In the genomic region with DNA sequence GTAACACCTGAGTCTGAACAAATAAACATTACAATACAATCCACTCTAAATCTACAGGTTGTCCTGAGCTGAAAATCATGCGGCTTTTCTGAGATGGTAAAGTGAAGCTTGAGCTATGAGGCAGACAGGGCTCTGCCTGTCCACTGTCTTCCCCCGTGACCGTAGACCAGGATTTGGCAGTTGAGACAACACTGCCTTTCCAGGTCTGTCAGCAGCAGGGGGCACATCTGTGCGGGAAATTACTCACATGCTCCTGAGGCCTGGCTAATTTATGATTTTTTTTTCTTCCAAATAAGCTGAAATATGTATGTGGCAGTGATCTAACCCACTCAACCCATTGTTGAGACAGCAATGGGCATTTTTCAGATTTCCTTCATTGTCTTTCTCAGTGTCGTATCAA, we compare ENCODE assay signal across 12 cellular contexts.
DNase-seq lines count a peak whose midpoint lies in the region; ATAC-seq, FAIRE-seq and TF ChIP-seq lines count a peak whose summit lies in the region.
"Had no signal": no experiment of that assay in that cellular context is flagged by ENCODE, and none has a peak within 500 bp of the region (broad histone marks: within the 10 kb centered on the region; RNA-seq: fewer than 3 reads in every experiment).

No MANE protein-coding gene starts in this region.

- TF ChIP-seq POLR2A in right lobe of liver (IDR thresholded peaks at IDR 0.05), result no peak

- DNase-seq in AG10803 (ENCODE audit: low read depth) (peak; percentile 84), NCI-H146 (lab: John Stamatoyannopoulos, UW) (peak; percentile 62), dermis microvascular lymphatic vessel endothelial cell (ENCODE audit: low read depth in 2 of 2) (peak; percentile 71 to 93), right lobe of liver (no peak), pancreas (no peak), NCI-H1105 (lab: John Stamatoyannopoulos, UW) (no peak)
- DNase-seq: effector CD8-positive, alpha-beta T cell; left colon had no signal

- H3K27ac ChIP-seq in right lobe of liver, result no peak overlapping the region
- H3K27ac ChIP-seq in pancreas, result no peak overlapping the region

- intact Hi-C loops in right lobe of liver (cut with DNase I) (no loop called here), pancreas (cut with DNase I) (no loop called here)

- H3K9me3 ChIP-seq in right lobe of liver (no peaks in the 10 kb centered on the region), pancreas (no peaks in the 10 kb centered on the region)

- 60% methylated on average over 5 of the region's 5 CpGs for WGBS in right lobe of liver (ENCODE audit: insufficient coverage, low coverage, low lambda C conversion rate, missing lambda C conversion rate)
- WGBS in pancreas, 2 donors, result 39 to 52% methylated on average over 5 of the region's 5 CpGs

- H3K4me3 ChIP-seq in AG10803 (ENCODE audit: low read length) (no peak overlapping the region), right lobe of liver (no peak overlapping the region), pancreas (no peak overlapping the region)

- ATAC-seq in right lobe of liver (peak in 3 of 4 donors; percentile 26 to 69 (median 56)), pancreas (no peak), HG03432 (IDR thresholded peaks at IDR 0.05; ENCODE audit: unreplicated experiment) (no peak), HG03571 (IDR thresholded peaks at IDR 0.05; ENCODE audit: unreplicated experiment) (no peak)
- ATAC-seq: left colon had no signal

- no peaks in the 10 kb centered on the region for H3K36me3 ChIP-seq in right lobe of liver
- no peaks in the 10 kb centered on the region for H3K36me3 ChIP-seq in pancreas

- peak; percentile 37 for TF ChIP-seq CTCF in AG10803 (conservative IDR thresholded peaks at IDR 0.05; ENCODE audit: low read length)
- no peak for TF ChIP-seq CTCF in right lobe of liver (IDR thresholded peaks at IDR 0.05)
- TF ChIP-seq CTCF in pancreas (IDR thresholded peaks at IDR 0.05), result no peak

- no peak for FAIRE-seq in pancreas (lab: Jason Lieb, UNC)
- FAIRE-seq: H1, TTC549 had no signal

- H3K27me3 ChIP-seq in right lobe of liver (no peaks in the 10 kb centered on the region), pancreas (no peaks in the 10 kb centered on the region)

- H3K4me1 ChIP-seq in right lobe of liver (no peaks in the 10 kb centered on the region), pancreas (no peaks in the 10 kb centered on the region)

Comparison
In these comparisons a context has a peak if more than half of its experiments do, and no peak if none do; other contexts are left out.
1. DNase-seq: peak in AG10803 (single experiment), NCI-H146 (single experiment) and dermis microvascular lymphatic vessel endothelial cell (2 of 2); none in right lobe of liver (0 of 3), pancreas (0 of 6) and NCI-H1105 (single experiment).
2. ATAC-seq: peak in right lobe of liver (3 of 4); none in pancreas (0 of 4), HG03432 (single experiment) and HG03571 (single experiment).